ENCODE assay signal across 7 cellular contexts in the genomic region with DNA sequence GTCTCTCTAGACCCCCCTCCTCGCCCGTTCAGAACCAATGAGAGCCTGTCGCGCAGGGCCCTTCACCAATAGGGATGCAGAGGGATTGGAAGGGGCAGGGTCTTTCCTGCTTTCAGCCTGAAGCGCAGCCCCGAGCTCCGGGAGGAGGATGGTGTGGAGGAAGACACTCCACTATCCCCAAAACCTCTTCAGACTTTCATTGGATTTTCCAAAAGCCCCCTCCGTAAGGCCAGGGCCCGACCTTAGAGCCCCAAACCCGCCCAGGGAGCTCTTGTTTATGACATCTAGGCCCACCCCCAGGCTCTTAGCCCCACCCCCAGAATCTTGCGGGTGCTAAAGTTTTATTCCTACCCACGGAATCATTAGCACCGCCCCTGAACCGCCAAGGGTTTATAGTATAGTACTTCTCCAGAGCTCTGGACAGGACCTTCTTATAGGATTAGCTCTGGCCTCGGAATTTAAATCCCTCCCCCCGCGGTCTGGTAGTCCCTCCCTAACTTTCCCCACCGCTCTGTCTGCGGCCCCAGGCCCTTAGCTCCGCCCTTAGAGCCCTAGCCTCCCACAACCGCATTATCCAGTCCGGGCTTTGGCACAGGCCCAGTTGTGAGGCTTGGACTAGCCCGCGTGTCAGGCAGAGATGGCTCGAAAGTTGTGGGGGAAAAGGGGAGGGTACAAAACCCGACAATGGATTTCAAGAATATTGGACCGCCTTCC. TPM values are rescaled to one million over a fixed set of nuclear protein-coding genes. Genes with fewer than 3 reads are reported as not detected.
DNase-seq lines count a peak whose midpoint lies in the region; ATAC-seq, FAIRE-seq and TF ChIP-seq lines count a peak whose summit lies in the region.

No MANE protein-coding gene starts in this region.

- peak overlapping the region; percentile 84 for H2AFZ ChIP-seq in IMR-90 (replicated peaks; ENCODE audit: low read length, poor library complexity)
- peak overlapping the region; percentile 33 for H2AFZ ChIP-seq in neural cell (ENCODE audit: low read depth, low read length)

- H3K18ac ChIP-seq in IMR-90 (ENCODE audit: low read depth, low read length): no peak overlapping the region

- no peak overlapping the region for H2BK5ac ChIP-seq in IMR-90 (ENCODE audit: low read depth, low read length, poor library complexity, severe bottlenecking)

- no peak overlapping the region for H2AK5ac ChIP-seq in IMR-90 (ENCODE audit: low read depth, low read length)

- H3K79me1 ChIP-seq in IMR-90 (ENCODE audit: low read depth in 1 of 2, low read length in 2 of 2): 0 out of 4 replicates have a peak, but pooled peaks cover 0 to 5% of the 10 kb centered on the region in 2 experiments

- peak; percentile 86 for ATAC-seq in IMR-90 (ENCODE audit: low read depth)

- H4K5ac ChIP-seq in IMR-90 (ENCODE audit: low read depth, low read length): no peak overlapping the region

- no peaks in the 10 kb centered on the region for H3K9me3 ChIP-seq in IMR-90 (ENCODE audit: control insufficient read depth, insufficient read depth, low read length)
- H3K9me3 ChIP-seq in neural cell (ENCODE audit: low read length): no peaks in the 10 kb centered on the region

- peak overlapping the region; percentile 12 for H2AK9ac ChIP-seq in IMR-90 (replicated peaks; ENCODE audit: low read depth, low read length, poor library complexity)

- H2BK120ac ChIP-seq in IMR-90 (ENCODE audit: low read depth, low read length): no peak overlapping the region

- no peak for TF ChIP-seq CTCF in IMR-90 (conservative IDR thresholded peaks at IDR 0.05; ENCODE audit: low read depth, low read length)
- TF ChIP-seq CTCF in foreskin fibroblast (IDR thresholded peaks at IDR 0.05; ENCODE audit: low read depth, low read length): no peak
- TF ChIP-seq CTCF in neural cell (IDR thresholded peaks at IDR 0.05; ENCODE audit: poor library complexity, severe bottlenecking): no peak

- peak overlapping the region; percentile 19 to 27; a peak in 1 of 4 replicates for H4K8ac ChIP-seq in IMR-90 (ENCODE audit: low read depth in 2 of 2, low read length in 2 of 2)

- H4K91ac ChIP-seq in IMR-90 (ENCODE audit: insufficient read depth, low read depth, low read length): 0 out of 2 replicates have a peak overlapping the region, but pooled peaks have one; percentile 2

- H3K36me3 ChIP-seq in IMR-90 (ENCODE audit: control insufficient read depth, insufficient read depth, low read length) (no peaks in the 10 kb centered on the region), neural cell (ENCODE audit: insufficient read depth, low read length) (no peaks in the 10 kb centered on the region)

- no peak overlapping the region for H3K27ac ChIP-seq in IMR-90 (ENCODE audit: insufficient read depth, low read length)
- H3K27ac ChIP-seq in neural cell (ENCODE audit: low read length): no peak overlapping the region

- FAIRE-seq in GM18507 (lab: Jason Lieb, UNC): peak; percentile 79

- H3K4me2 ChIP-seq in IMR-90 (ENCODE audit: low read depth, low read length): peak overlapping the region; percentile 67
- H3K4me2 ChIP-seq in neural cell (ENCODE audit: low read length): no peak overlapping the region

- no peak overlapping the region for H3K56ac ChIP-seq in IMR-90 (ENCODE audit: extremely low read depth, insufficient read depth, low read length)

- H2BK20ac ChIP-seq in IMR-90 (ENCODE audit: low read depth, low read length): no peak overlapping the region

- peaks cover 3% of the 10 kb centered on the region; the same call in 1 of the 2 replicates for H4K20me1 ChIP-seq in IMR-90 (ENCODE audit: insufficient read depth, low read length)
- no peaks in the 10 kb centered on the region for H4K20me1 ChIP-seq in neural cell (ENCODE audit: insufficient read depth)

- POLR2A ChIA-PET in IMR-90 (lab: Charles Lee; ENCODE audit: unreplicated experiment): interaction anchor here (0.6 kb wide), 1 partner anchor 125 kb away, joined by 17 read pairs; no protein-coding TSS in a partner anchor

- DNase-seq in GM18507 (ENCODE audit: extremely low spot score, insufficient read length, low read depth): no peak
- DNase-seq in IMR-90: peak; percentile 80
- peak; percentile 92 for DNase-seq in RPMI8226
- DNase-seq in activated effector memory CD4-positive, alpha-beta T cell treated with anti-CD3 and anti-CD28 coated beads, Interleukin-2, amount 50 U/mL, for 16 hours: peak; percentile 91
- peak; percentile 70 to 91 for DNase-seq in foreskin fibroblast
- DNase-seq in stromal cell of bone marrow (ENCODE audit: low read depth): peak; percentile 70

- in situ Hi-C loops in IMR-90 (cut with MboI; ENCODE audit: low sequenced_read_pairs): loop anchor here (10.0 kb wide), 1 partner anchor 121 kb away; no protein-coding TSS in a partner anchor

- no peaks in the 10 kb centered on the region for H3K9me2 ChIP-seq in neural cell (ENCODE audit: insufficient read depth, low read length)

- intact Hi-C loops in IMR-90 (cut with micrococcal nuclease): no loop called here

- CTCF ChIA-PET in IMR-90 (lab: Yijun Ruan, JAX): interaction anchor here (0.7 kb wide), 1 partner anchor 197 kb away, joined by 3 read pairs; no protein-coding TSS in a partner anchor

- WGBS in IMR-90 (ENCODE audit: extremely low coverage in 2 of 2, insufficient read length in 1 of 2), 2 experiments: 0% methylated on average over 4 of the region's 27 CpGs; no CpG with 5 or more reads in 1 of the 2 experiments

- dilution Hi-C loops in IMR-90 (cut with HindIII; ENCODE audit: low sequenced_read_pairs, unreplicated experiment): no loop called here

- H3K4me3 ChIP-seq in IMR-90 (ENCODE audit: insufficient read depth, low read depth, low read length) (peak overlapping the region; percentile 48), foreskin fibroblast (ENCODE audit: low read depth in 1 of 2, low read length in 2 of 2) (peak overlapping the region; percentile 48 to 59), neural cell (ENCODE audit: low read length) (peak overlapping the region; percentile 75)

- H3K4ac ChIP-seq in IMR-90 (ENCODE audit: low read depth, low read length): no peak overlapping the region

- no TSS peak for BruUV-seq in IMR-90 (replicated peaks; lab: Mats Ljungman, UMichigan)

- no peak for TF ChIP-seq EP300 in neural cell (conservative IDR thresholded peaks at IDR 0.05; ENCODE audit: poor library complexity, severe bottlenecking)

- H3F3A ChIP-seq in neural cell (ENCODE audit: insufficient read depth, low read length, poor library complexity, severe bottlenecking): no peaks in the 10 kb centered on the region

- H3K9ac ChIP-seq in IMR-90 (ENCODE audit: low read depth, low read length): no peak overlapping the region
- H3K9ac ChIP-seq in neural cell (ENCODE audit: low read length): peak overlapping the region; percentile 62

- H3K27me3 ChIP-seq in IMR-90 (ENCODE audit: control insufficient read depth, insufficient read depth, low read length) (peaks cover under 1% of the 10 kb centered on the region), neural cell (ENCODE audit: insufficient read depth, low read depth, low read length) (peaks cover 10% of the 10 kb centered on the region)

- no peak for TF ChIP-seq RAD21 in IMR-90 (IDR thresholded peaks at IDR 0.05; ENCODE audit: low read length)
- TF ChIP-seq RAD21 in neural cell (conservative IDR thresholded peaks at IDR 0.05): no peak

- H3K4me1 ChIP-seq in IMR-90 (ENCODE audit: control insufficient read depth, insufficient read depth, low read length): peaks cover 10% of the 10 kb centered on the region

- H2BK15ac ChIP-seq in IMR-90 (ENCODE audit: low read depth, low read length): no peak overlapping the region

- TF ChIP-seq POLR2A in IMR-90 (IDR thresholded peaks at IDR 0.05; ENCODE audit: low read depth, low read length): no peak

- no peaks in the 10 kb centered on the region for H3K9me1 ChIP-seq in IMR-90 (ENCODE audit: insufficient read depth, low read length)

- H3K79me2 ChIP-seq in neural cell (replicated peaks; ENCODE audit: insufficient read depth, low read length): no peaks in the 10 kb centered on the region

- no peak overlapping the region for H3K14ac ChIP-seq in IMR-90 (replicated peaks; ENCODE audit: low read depth, low read length)

- H3K23ac ChIP-seq in IMR-90 (ENCODE audit: low read depth, low read length): no peak overlapping the region

TF ChIP-seq in IMR-90, 13 proteins besides CTCF, POLR2A, EP300 and RAD21 (continues in another document):
- peak; percentile 56; the same call in 1 of the 2 replicates for TF ChIP-seq RFX5 (IDR thresholded peaks at IDR 0.05; ENCODE audit: low read depth, low read length)
- TF ChIP-seq NFE2L2 (IDR thresholded peaks at IDR 0.05; ENCODE audit: low read depth, low read length): no peak

TF ChIP-seq in neural cell, 6 proteins besides CTCF, POLR2A, EP300 and RAD21 (continues in another document):
- no peak for TF ChIP-seq POLR2AphosphoS5 (IDR thresholded peaks at IDR 0.05)
- TF ChIP-seq TAF1 (IDR thresholded peaks at IDR 0.05; ENCODE audit: low read depth): no peak

RNA-seq across cellular contexts. Expression of gene EML2, which starts 6.6 kb away (rescaled TPM):
- total RNA-seq in IMR-90 (2012; rRNA removed): 11.1 and 11.8 TPM in 2 replicates
- polyA plus RNA-seq in IMR-90 (2012; rRNA removed) (25.3 and 26.0 TPM in 2 replicates), neural cell (18.9 and 19.2 TPM in 2 replicates)
- 16.1 and 17.7 TPM in 2 replicates for polyA plus RNA-seq in IMR-90 (2012; cell fraction: cytosol; rRNA removed)
- polyA plus RNA-seq in IMR-90 (2012; cell fraction: nucleus; rRNA removed; ENCODE audit: low replicate concordance): 126 and 168 TPM in 2 replicates
- 11.7 and 14.1 TPM in 2 replicates for polyA minus RNA-seq in neural cell

RNA-seq across cellular contexts. Expression of gene GIPR, which starts 22.2 kb away (rescaled TPM):
- total RNA-seq in IMR-90 (2012; rRNA removed): 0.18 and 0.28 TPM in 2 replicates
- polyA plus RNA-seq in IMR-90 (2012; rRNA removed) (0.63 and 1.2 TPM in 2 replicates), neural cell (6.4 and 13.1 TPM in 2 replicates)
- 0.35 and 0.55 TPM in 2 replicates for polyA plus RNA-seq in IMR-90 (2012; cell fraction: cytosol; rRNA removed)
- polyA plus RNA-seq in IMR-90 (2012; cell fraction: nucleus; rRNA removed; ENCODE audit: low replicate concordance): 13.9 and 14.7 TPM in 2 replicates
- 6.0 and 8.5 TPM in 2 replicates for polyA minus RNA-seq in neural cell

RNA-seq across cellular contexts. Expression of gene GPR4, which starts 43.8 kb away (rescaled TPM):
- not detected in 2 replicates for total RNA-seq in IMR-90 (2012; rRNA removed)
- polyA plus RNA-seq in IMR-90 (2012; rRNA removed): 0.02 and 0.04 TPM in 2 replicates
- polyA plus RNA-seq in IMR-90 (2012; cell fraction: cytosol; rRNA removed): 0.02 and 0.07 TPM in 2 replicates
- 0.16 and 0.17 TPM in 2 replicates for polyA plus RNA-seq in IMR-90 (2012; cell fraction: nucleus; rRNA removed; ENCODE audit: low replicate concordance)
- polyA plus RNA-seq in neural cell: 0.25 TPM in 1 of 2 replicates, not detected in the other
- not detected in 2 replicates for polyA minus RNA-seq in neural cell

RNA-seq across cellular contexts. Expression of gene SNRPD2, which starts 46.0 kb away (rescaled TPM):
- 877 and 974 TPM in 2 replicates for total RNA-seq in IMR-90 (2012; rRNA removed)
- polyA plus RNA-seq in IMR-90 (2012; rRNA removed) (587 and 623 TPM in 2 replicates), neural cell (333 and 372 TPM in 2 replicates)
- polyA plus RNA-seq in IMR-90 (2012; cell fraction: cytosol; rRNA removed): 388 and 831 TPM in 2 replicates
- polyA plus RNA-seq in IMR-90 (2012; cell fraction: nucleus; rRNA removed; ENCODE audit: low replicate concordance): 88.5 and 316 TPM in 2 replicates
- 75.5 and 79.5 TPM in 2 replicates for polyA minus RNA-seq in neural cell

RNA-seq across cellular contexts. Expression of gene QPCTL, which starts 46.7 kb away (rescaled TPM):
- 6.6 and 7.8 TPM in 2 replicates for total RNA-seq in IMR-90 (2012; rRNA removed)
- polyA plus RNA-seq in IMR-90 (2012; rRNA removed) (11.5 and 12.1 TPM in 2 replicates), neural cell (6.8 and 8.4 TPM in 2 replicates)
- 7.4 and 10.5 TPM in 2 replicates for polyA plus RNA-seq in IMR-90 (2012; cell fraction: cytosol; rRNA removed)
- 14.3 and 20.0 TPM in 2 replicates for polyA plus RNA-seq in IMR-90 (2012; cell fraction: nucleus; rRNA removed; ENCODE audit: low replicate concordance)
- polyA minus RNA-seq in neural cell: 3.5 and 5.4 TPM in 2 replicates
